Comparison of ENCODE assay signal across 13 cellular contexts in genomic region chr6:90044833-90045337, GRCh38.
A peak's percentile ranks its signal among the peaks of the same experiment; 100 is the strongest.
DNase-seq lines count a peak whose midpoint lies in the region; ATAC-seq and TF ChIP-seq lines count a peak whose summit lies in the region.
"Had no signal": no experiment of that assay in that cellular context is flagged by ENCODE, and none has a peak within 500 bp of the region (broad histone marks: within the 10 kb centered on the region; RNA-seq: fewer than 3 reads in every experiment).

No MANE protein-coding gene starts in this region.

- no peak overlapping the region for H3K4me3 Mint-ChIP-seq in CD4-positive, alpha-beta T cell
- H3K4me3 Mint-ChIP-seq: endodermal cell had no signal

- H3K27me3 ChIP-seq in CD4-positive, alpha-beta T cell (ENCODE audit: control insufficient read depth, insufficient read depth, low read length) = no peaks in the 10 kb centered on the region
- no peaks in the 10 kb centered on the region for H3K27me3 ChIP-seq in WERI-Rb-1 (ENCODE audit: insufficient read depth, low read depth, severe bottlenecking)

- H3K4me1 ChIP-seq in mucosa of descending colon (ENCODE audit: low read depth) = no peaks in the 10 kb centered on the region

- no peak overlapping the region for H3K4me3 ChIP-seq in Jurkat, Clone E6-1 (ENCODE audit: low read length)
- H3K4me3 ChIP-seq in WERI-Rb-1 (ENCODE audit: low read depth, low read length) (no peak overlapping the region), mucosa of descending colon (no peak overlapping the region)

- no peak overlapping the region for H3K27ac ChIP-seq in CD4-positive, alpha-beta T cell (ENCODE audit: low read depth, low read length)
- H3K27ac ChIP-seq in angular gyrus (ENCODE audit: low read depth, low read length) (peak overlapping the region; percentile 13), WERI-Rb-1 (no peak overlapping the region)

- no peak overlapping the region for H3K27ac Mint-ChIP-seq in CD4-positive, alpha-beta T cell
- H3K27ac Mint-ChIP-seq: endodermal cell had no signal

- no peaks in the 10 kb centered on the region for H3K9me3 ChIP-seq in CD4-positive, alpha-beta T cell (ENCODE audit: control insufficient read depth, low read length)
- H3K9me3 ChIP-seq in WERI-Rb-1 (ENCODE audit: severe bottlenecking) = no peaks in the 10 kb centered on the region
- H3K9me3 ChIP-seq in mucosa of descending colon = no peaks in the 10 kb centered on the region

- H3K27me3 Mint-ChIP-seq in CD4-positive, alpha-beta T cell = no peaks in the 10 kb centered on the region

- peak; percentile 45 for ATAC-seq in CD4-positive, alpha-beta T cell (ENCODE audit: poor library complexity)
- ATAC-seq in mucosa of descending colon = no peak

- no peaks in the 10 kb centered on the region for H3K9me3 Mint-ChIP-seq in CD4-positive, alpha-beta T cell
- H3K9me3 Mint-ChIP-seq: endodermal cell had no signal

- POLR2A ChIA-PET in CD4-positive, alpha-beta T cell (lab: Charles Lee) = no interaction called here

- CTCF ChIA-PET in CD4-positive, alpha-beta T cell (lab: Charles Lee) = no interaction called here

- H3K36me3 ChIP-seq in WERI-Rb-1 (no peaks in the 10 kb centered on the region), mucosa of descending colon (ENCODE audit: low read depth) (no peaks in the 10 kb centered on the region)

- H3K4me1 Mint-ChIP-seq in CD4-positive, alpha-beta T cell (ENCODE audit: low read depth) = peaks cover 28% of the 10 kb centered on the region
- H3K4me1 Mint-ChIP-seq: endodermal cell had no signal

- intact Hi-C loops in CD4-positive, alpha-beta T cell (cut with DNase I, micrococcal nuclease) = no loop called here
- intact Hi-C loops in mucosa of descending colon (cut with DNase I, micrococcal nuclease) = no loop called here

- DNase-seq in CD4-positive, alpha-beta T cell = no peak
- peak; percentile 67 for DNase-seq in Jurkat, Clone E6-1 (ENCODE audit: low read depth, low spot score)
- DNase-seq in myocyte (ENCODE audit: low read depth) (peak; percentile 73), WERI-Rb-1 (no peak), mucosa of descending colon (no peak), germinal center (ENCODE audit: low spot score) (no peak), COLO668 (lab: John Stamatoyannopoulos, UW; ENCODE audit: unreplicated experiment) (no peak)
- DNase-seq: activated naive CD4-positive, alpha-beta T cell; DMS153; endodermal cell; MV-4-11; T1000 had no signal

- TF ChIP-seq CTCF in CD4-positive, alpha-beta T cell (IDR thresholded peaks at IDR 0.05) = no peak
- no peak for TF ChIP-seq CTCF in WERI-Rb-1 (IDR thresholded peaks at IDR 0.05; ENCODE audit: low read depth, low read length)
- TF ChIP-seq CTCF in mucosa of descending colon (IDR thresholded peaks at IDR 0.05) = no peak

- peaks cover 40% of the 10 kb centered on the region for H3K36me3 Mint-ChIP-seq in CD4-positive, alpha-beta T cell (ENCODE audit: low read depth)

Comparison
In these comparisons a context has a peak if more than half of its experiments do, and no peak if none do; other contexts are left out.
1. DNase-seq: peak in Jurkat, Clone E6-1 (single experiment) and myocyte (single experiment); none in CD4-positive, alpha-beta T cell (0 of 10), WERI-Rb-1 (single experiment), mucosa of descending colon (0 of 3), germinal center (single experiment) and COLO668 (single experiment).